1 cellular context compared by ENCODE assay signal in the genomic region with DNA sequence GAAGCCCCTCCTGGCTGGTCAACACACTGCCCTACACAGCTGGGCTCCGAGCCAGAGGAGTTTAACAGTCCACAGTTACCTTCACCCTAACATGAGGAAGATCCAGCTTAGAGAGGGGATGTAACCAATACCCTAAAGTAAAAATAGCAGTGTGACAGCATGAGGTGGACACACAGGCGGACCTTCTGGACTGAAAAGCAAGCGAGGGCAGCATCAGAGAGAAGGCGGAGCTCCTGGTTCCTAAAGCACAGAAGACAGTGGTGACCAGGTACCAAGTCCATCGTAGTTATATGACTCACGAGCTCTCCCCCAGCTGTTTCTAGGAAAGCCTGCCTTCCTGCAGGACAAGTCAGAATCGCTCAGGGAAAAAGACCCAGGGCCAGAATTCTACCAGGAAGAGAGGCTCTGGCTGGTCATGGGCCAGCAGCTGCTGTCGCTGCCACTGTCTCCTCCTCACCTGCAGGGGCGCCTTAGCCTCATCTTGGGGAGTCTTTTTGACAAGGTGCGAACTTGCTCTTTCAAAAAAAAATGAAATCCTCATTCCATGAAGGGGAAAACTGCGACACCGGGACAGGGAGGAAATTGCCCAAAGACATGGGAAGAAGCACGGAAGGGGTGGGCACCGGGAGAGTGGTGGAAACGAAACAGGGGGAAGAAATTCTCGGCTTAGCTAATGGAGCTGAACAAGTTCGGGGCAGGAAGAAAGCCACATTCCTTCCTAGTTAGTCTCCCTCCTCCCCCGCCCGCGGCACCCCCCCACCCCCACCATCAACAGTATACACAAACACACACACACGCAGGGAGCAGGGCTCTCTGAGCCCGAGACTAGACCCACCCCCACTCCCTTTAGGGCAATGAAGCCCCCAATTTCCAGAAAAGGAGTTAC.
TF ChIP-seq lines count a peak whose summit lies in the region.

No MANE protein-coding gene starts in this region.

TF ChIP-seq in HEK293, 187 proteins besides CTCF, POLR2A, EP300 and RAD21 (continued from another document and continues in another):
- TF ChIP-seq, protein P1, sequence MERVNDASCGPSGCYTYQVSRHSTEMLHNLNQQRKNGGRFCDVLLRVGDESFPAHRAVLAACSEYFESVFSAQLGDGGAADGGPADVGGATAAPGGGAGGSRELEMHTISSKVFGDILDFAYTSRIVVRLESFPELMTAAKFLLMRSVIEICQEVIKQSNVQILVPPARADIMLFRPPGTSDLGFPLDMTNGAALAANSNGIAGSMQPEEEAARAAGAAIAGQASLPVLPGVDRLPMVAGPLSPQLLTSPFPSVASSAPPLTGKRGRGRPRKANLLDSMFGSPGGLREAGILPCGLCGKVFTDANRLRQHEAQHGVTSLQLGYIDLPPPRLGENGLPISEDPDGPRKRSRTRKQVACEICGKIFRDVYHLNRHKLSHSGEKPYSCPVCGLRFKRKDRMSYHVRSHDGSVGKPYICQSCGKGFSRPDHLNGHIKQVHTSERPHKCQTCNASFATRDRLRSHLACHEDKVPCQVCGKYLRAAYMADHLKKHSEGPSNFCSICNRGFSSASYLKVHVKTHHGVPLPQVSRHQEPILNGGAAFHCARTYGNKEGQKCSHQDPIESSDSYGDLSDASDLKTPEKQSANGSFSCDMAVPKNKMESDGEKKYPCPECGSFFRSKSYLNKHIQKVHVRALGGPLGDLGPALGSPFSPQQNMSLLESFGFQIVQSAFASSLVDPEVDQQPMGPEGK (tag by site-specific recombination; IDR thresholded peaks at IDR 0.05), result no peak
- TF ChIP-seq ZNF76 (tag by site-specific recombination; IDR thresholded peaks at IDR 0.05; ENCODE audit: borderline replicate concordance, low read depth) (no peak), ZNF140 (tag by site-specific recombination; IDR thresholded peaks at IDR 0.05) (no peak), ZNF10 (tag by site-specific recombination; IDR thresholded peaks at IDR 0.05) (no peak), OSR2 (tag by site-specific recombination; IDR thresholded peaks at IDR 0.05) (no peak), ZNF792 (tag by site-specific recombination; IDR thresholded peaks at IDR 0.05) (no peak), ZNF768 (tag by site-specific recombination; IDR thresholded peaks at IDR 0.05) (no peak), ZNF777 (tag by site-specific recombination; IDR thresholded peaks at IDR 0.05; ENCODE audit: borderline replicate concordance) (no peak), ZNF24 (tag by site-specific recombination; IDR thresholded peaks at IDR 0.05) (no peak), ZNF366 (tag by site-specific recombination; conservative IDR thresholded peaks at IDR 0.05) (peak; percentile 77), ZNF155 (tag by site-specific recombination; IDR thresholded peaks at IDR 0.05) (no peak), ZNF121 (tag by site-specific recombination; IDR thresholded peaks at IDR 0.05) (no peak), ZNF548 (tag by site-specific recombination; IDR thresholded peaks at IDR 0.05) (no peak), ZIC2 (tag by site-specific recombination; IDR thresholded peaks at IDR 0.05) (no peak), ZNF521 (tag by site-specific recombination; IDR thresholded peaks at IDR 0.05) (no peak), ZNF324 (tag by site-specific recombination; IDR thresholded peaks at IDR 0.05) (no peak), ZBTB7A (tag by site-specific recombination; IDR thresholded peaks at IDR 0.05; ENCODE audit: low read depth) (no peak), ZNF514 (tag by site-specific recombination; IDR thresholded peaks at IDR 0.05) (no peak), ZNF560 (tag by site-specific recombination; IDR thresholded peaks at IDR 0.05; ENCODE audit: borderline replicate concordance) (no peak), SP7 (tag by site-specific recombination; IDR thresholded peaks at IDR 0.05) (peak; percentile 27; the same call in 1 of the 2 replicates), ZNF2 (tag by site-specific recombination; IDR thresholded peaks at IDR 0.05) (0 out of 2 replicates have a peak, but pooled peaks have one; percentile 56), ZBTB17 (tag by site-specific recombination; IDR thresholded peaks at IDR 0.05) (peak; percentile 27; the same call in 1 of the 2 replicates), ZFP41 (tag by site-specific recombination; IDR thresholded peaks at IDR 0.05; ENCODE audit: borderline replicate concordance) (no peak), ZNF23 (tag by site-specific recombination; IDR thresholded peaks at IDR 0.05; ENCODE audit: borderline replicate concordance) (no peak), ZNF341 (tag by site-specific recombination; IDR thresholded peaks at IDR 0.05; ENCODE audit: low read depth) (no peak), KLF1 (tag by site-specific recombination; IDR thresholded peaks at IDR 0.05) (no peak), ZNF239 (tag by site-specific recombination; IDR thresholded peaks at IDR 0.05) (no peak), ZNF391 (tag by site-specific recombination; IDR thresholded peaks at IDR 0.05; ENCODE audit: borderline replicate concordance, low read depth) (no peak), ZNF211 (tag by site-specific recombination; IDR thresholded peaks at IDR 0.05; ENCODE audit: low read depth) (no peak), BCL11A (tag by site-specific recombination; IDR thresholded peaks at IDR 0.05; ENCODE audit: low read depth) (no peak), WT1 (tag by site-specific recombination; IDR thresholded peaks at IDR 0.05) (no peak), SALL2 (tag by site-specific recombination; IDR thresholded peaks at IDR 0.05; ENCODE audit: borderline replicate concordance) (no peak), ZFHX2 (tag by site-specific recombination; conservative IDR thresholded peaks at IDR 0.05) (no peak), SP2 (tag by site-specific recombination; IDR thresholded peaks at IDR 0.05) (no peak; the same call in 1 of the 2 replicates), ZNF16 (tag by site-specific recombination; IDR thresholded peaks at IDR 0.05; ENCODE audit: low read depth) (no peak), ZNF596 (tag by site-specific recombination; IDR thresholded peaks at IDR 0.05) (no peak), TCF7L2 (IDR thresholded peaks at IDR 0.05; ENCODE audit: borderline replicate concordance, low read depth, low read length) (no peak), ZNF473 (tag by site-specific recombination; IDR thresholded peaks at IDR 0.05) (no peak), ZNF843 (tag by site-specific recombination; IDR thresholded peaks at IDR 0.05) (no peak)
- TF ChIP-seq, protein P2, sequence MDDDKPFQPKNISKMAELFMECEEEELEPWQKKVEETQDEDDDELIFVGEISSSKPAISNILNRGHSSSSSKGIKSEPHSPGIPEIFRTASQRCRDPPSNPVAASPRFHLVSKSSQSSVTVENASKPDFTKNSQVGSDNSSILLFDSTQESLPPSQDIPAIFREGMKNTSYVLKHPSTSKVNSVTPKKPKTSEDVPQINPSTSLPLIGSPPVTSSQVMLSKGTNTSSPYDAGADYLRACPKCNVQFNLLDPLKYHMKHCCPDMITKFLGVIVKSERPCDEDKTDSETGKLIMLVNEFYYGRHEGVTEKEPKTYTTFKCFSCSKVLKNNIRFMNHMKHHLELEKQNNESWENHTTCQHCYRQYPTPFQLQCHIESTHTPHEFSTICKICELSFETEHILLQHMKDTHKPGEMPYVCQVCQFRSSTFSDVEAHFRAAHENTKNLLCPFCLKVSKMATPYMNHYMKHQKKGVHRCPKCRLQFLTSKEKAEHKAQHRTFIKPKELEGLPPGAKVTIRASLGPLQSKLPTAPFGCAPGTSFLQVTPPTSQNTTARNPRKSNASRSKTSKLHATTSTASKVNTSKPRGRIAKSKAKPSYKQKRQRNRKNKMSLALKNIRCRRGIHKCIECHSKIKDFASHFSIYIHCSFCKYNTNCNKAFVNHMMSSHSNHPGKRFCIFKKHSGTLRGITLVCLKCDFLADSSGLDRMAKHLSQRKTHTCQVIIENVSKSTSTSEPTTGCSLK (tag by site-specific recombination; IDR thresholded peaks at IDR 0.05), result no peak
- TF ChIP-seq, protein P3, sequence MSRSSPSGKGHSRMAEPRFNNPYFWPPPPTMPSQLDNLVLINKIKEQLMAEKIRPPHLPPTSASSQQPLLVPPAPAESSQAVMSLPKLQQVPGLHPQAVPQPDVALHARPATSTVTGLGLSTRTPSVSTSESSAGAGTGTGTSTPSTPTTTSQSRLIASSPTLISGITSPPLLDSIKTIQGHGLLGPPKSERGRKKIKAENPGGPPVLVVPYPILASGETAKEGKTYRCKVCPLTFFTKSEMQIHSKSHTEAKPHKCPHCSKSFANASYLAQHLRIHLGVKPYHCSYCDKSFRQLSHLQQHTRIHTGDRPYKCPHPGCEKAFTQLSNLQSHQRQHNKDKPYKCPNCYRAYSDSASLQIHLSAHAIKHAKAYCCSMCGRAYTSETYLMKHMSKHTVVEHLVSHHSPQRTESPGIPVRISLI (tag by site-specific recombination; IDR thresholded peaks at IDR 0.05), result peak; percentile 79
- TF ChIP-seq, protein P4, sequence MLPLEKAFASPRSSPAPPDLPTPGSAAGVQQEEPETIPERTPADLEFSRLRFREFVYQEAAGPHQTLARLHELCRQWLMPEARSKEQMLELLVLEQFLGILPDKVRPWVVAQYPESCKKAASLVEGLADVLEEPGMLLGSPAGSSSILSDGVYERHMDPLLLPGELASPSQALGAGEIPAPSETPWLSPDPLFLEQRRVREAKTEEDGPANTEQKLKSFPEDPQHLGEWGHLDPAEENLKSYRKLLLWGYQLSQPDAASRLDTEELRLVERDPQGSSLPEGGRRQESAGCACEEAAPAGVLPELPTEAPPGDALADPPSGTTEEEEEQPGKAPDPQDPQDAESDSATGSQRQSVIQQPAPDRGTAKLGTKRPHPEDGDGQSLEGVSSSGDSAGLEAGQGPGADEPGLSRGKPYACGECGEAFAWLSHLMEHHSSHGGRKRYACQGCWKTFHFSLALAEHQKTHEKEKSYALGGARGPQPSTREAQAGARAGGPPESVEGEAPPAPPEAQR (tag by site-specific recombination; IDR thresholded peaks at IDR 0.05), result no peak
- TF ChIP-seq, protein P5, sequence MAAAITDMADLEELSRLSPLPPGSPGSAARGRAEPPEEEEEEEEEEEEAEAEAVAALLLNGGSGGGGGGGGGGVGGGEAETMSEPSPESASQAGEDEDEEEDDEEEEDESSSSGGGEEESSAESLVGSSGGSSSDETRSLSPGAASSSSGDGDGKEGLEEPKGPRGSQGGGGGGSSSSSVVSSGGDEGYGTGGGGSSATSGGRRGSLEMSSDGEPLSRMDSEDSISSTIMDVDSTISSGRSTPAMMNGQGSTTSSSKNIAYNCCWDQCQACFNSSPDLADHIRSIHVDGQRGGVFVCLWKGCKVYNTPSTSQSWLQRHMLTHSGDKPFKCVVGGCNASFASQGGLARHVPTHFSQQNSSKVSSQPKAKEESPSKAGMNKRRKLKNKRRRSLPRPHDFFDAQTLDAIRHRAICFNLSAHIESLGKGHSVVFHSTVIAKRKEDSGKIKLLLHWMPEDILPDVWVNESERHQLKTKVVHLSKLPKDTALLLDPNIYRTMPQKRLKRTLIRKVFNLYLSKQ (tag by site-specific recombination; IDR thresholded peaks at IDR 0.05; ENCODE audit: borderline replicate concordance), result no peak
- TF ChIP-seq, protein P6, sequence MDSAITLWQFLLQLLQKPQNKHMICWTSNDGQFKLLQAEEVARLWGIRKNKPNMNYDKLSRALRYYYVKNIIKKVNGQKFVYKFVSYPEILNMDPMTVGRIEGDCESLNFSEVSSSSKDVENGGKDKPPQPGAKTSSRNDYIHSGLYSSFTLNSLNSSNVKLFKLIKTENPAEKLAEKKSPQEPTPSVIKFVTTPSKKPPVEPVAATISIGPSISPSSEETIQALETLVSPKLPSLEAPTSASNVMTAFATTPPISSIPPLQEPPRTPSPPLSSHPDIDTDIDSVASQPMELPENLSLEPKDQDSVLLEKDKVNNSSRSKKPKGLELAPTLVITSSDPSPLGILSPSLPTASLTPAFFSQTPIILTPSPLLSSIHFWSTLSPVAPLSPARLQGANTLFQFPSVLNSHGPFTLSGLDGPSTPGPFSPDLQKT (IDR thresholded peaks at IDR 0.05; ENCODE audit: borderline replicate concordance, low read depth, low read length), result no peak
- TF ChIP-seq, protein P7, sequence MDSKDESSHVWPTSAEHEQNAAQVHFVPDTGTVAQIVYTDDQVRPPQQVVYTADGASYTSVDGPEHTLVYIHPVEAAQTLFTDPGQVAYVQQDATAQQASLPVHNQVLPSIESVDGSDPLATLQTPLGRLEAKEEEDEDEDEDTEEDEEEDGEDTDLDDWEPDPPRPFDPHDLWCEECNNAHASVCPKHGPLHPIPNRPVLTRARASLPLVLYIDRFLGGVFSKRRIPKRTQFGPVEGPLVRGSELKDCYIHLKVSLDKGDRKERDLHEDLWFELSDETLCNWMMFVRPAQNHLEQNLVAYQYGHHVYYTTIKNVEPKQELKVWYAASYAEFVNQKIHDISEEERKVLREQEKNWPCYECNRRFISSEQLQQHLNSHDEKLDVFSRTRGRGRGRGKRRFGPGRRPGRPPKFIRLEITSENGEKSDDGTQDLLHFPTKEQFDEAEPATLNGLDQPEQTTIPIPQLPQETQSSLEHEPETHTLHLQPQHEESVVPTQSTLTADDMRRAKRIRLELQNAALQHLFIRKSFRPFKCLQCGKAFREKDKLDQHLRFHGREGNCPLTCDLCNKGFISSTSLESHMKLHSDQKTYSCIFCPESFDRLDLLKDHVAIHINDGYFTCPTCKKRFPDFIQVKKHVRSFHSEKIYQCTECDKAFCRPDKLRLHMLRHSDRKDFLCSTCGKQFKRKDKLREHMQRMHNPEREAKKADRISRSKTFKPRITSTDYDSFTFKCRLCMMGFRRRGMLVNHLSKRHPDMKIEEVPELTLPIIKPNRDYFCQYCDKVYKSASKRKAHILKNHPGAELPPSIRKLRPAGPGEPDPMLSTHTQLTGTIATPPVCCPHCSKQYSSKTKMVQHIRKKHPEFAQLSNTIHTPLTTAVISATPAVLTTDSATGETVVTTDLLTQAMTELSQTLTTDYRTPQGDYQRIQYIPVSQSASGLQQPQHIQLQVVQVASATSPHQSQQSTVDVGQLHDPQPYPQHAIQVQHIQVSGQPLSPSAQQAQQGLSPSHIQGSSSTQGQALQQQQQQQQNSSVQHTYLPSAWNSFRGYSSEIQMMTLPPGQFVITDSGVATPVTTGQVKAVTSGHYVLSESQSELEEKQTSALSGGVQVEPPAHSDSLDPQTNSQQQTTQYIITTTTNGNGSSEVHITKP (tag by site-specific recombination; IDR thresholded peaks at IDR 0.05), result peak; percentile 35; the same call in 1 of the 2 replicates
- TF ChIP-seq, protein P8, sequence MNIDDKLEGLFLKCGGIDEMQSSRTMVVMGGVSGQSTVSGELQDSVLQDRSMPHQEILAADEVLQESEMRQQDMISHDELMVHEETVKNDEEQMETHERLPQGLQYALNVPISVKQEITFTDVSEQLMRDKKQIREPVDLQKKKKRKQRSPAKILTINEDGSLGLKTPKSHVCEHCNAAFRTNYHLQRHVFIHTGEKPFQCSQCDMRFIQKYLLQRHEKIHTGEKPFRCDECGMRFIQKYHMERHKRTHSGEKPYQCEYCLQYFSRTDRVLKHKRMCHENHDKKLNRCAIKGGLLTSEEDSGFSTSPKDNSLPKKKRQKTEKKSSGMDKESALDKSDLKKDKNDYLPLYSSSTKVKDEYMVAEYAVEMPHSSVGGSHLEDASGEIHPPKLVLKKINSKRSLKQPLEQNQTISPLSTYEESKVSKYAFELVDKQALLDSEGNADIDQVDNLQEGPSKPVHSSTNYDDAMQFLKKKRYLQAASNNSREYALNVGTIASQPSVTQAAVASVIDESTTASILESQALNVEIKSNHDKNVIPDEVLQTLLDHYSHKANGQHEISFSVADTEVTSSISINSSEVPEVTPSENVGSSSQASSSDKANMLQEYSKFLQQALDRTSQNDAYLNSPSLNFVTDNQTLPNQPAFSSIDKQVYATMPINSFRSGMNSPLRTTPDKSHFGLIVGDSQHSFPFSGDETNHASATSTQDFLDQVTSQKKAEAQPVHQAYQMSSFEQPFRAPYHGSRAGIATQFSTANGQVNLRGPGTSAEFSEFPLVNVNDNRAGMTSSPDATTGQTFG (tag by site-specific recombination; IDR thresholded peaks at IDR 0.05; ENCODE audit: borderline replicate concordance), result no peak
